ENCODE assay signal across 12 cellular contexts in the genomic region with DNA sequence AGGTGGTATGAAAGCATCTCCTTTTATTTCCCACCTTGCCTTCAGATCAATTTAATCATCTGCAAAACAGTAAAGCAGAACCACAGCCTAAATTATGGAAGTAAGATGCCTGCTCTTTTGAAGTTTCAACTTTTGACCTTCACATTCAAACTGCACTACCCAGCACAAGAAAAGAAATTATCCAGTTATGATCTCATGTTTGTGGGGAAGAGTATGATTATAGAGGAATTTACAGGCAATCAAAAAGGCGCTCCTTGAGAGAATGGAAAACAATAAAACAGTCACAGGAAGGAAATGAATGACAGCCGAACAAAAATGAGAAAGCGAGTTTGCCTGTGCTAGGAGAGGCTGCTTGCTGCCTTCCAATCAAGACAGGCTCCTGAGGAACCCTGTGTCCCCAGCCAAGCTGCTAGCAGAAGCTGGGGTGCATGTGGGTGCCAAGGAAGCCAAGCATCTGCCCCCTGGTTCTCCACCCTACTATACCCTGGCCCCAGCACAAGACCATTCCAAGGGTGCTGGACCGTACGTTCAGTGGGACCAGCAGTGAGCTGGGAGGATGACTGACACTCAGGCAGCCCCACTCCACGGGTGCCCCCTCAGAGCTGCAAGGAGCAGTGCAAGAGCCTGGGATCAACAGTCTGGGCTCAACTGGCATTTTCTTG. TPM values are rescaled to one million over a fixed set of nuclear protein-coding genes. Genes with fewer than 3 reads are reported as not detected.
DNase-seq lines count a peak whose midpoint lies in the region; ATAC-seq and TF ChIP-seq lines count a peak whose summit lies in the region.
"Had no signal": no experiment of that assay in that cellular context is flagged by ENCODE, and none has a peak within 500 bp of the region (broad histone marks: within the 10 kb centered on the region; RNA-seq: fewer than 3 reads in every experiment).

No MANE protein-coding gene starts in this region.

- POLR2A ChIA-PET in naive thymus-derived CD8-positive, alpha-beta T cell (lab: Charles Lee) = no interaction called here

- peak overlapping the region in 1 of 10 donors; percentile 43 for H3K27ac Mint-ChIP-seq in naive thymus-derived CD8-positive, alpha-beta T cell

- H3K36me3 Mint-ChIP-seq in naive thymus-derived CD8-positive, alpha-beta T cell = peaks cover 9 to 45% (median 29%) of the 10 kb centered on the region in 3 donors

- H3K4me3 ChIP-seq in fibroblast of villous mesenchyme (ENCODE audit: low read depth, low read length) = no peak overlapping the region
- H3K4me3 ChIP-seq: cardiac muscle cell, lung, upper lobe of left lung had no signal

- H3K9me3 Mint-ChIP-seq in naive thymus-derived CD8-positive, alpha-beta T cell = peaks cover 0 to 7% (median 0%) of the 10 kb centered on the region in 9 donors

- TF ChIP-seq CTCF in fibroblast of villous mesenchyme (IDR thresholded peaks at IDR 0.05; ENCODE audit: insufficient read depth, low read depth, low read length) = no peak

- H3K4me3 Mint-ChIP-seq in naive thymus-derived CD8-positive, alpha-beta T cell = no peak overlapping the region

- peak; percentile 25 for DNase-seq in activated CD8-positive, alpha-beta memory T cell treated with anti-CD3 and anti-CD28 coated beads, Interleukin-2, amount 50 U/mL, for 48 hours
- no peak for DNase-seq in activated CD8-positive, alpha-beta memory T cell treated with anti-CD3 and anti-CD28 coated beads for 24 hours
- DNase-seq in UCSD-AML1 (lab: John Stamatoyannopoulos, UW; ENCODE audit: unreplicated experiment) (peak; percentile 29), fibroblast of villous mesenchyme (ENCODE audit: low read depth) (peak; percentile 31), stromal cell of bone marrow (ENCODE audit: low read depth) (peak; percentile 28), NCI-H1930 (lab: John Stamatoyannopoulos, UW) (no peak)
- no peak for DNase-seq in naive thymus-derived CD8-positive, alpha-beta T cell
- DNase-seq: GDM1 had no signal

- no peaks in the 10 kb centered on the region for H3K27me3 Mint-ChIP-seq in naive thymus-derived CD8-positive, alpha-beta T cell

- H3K4me1 Mint-ChIP-seq in naive thymus-derived CD8-positive, alpha-beta T cell = peaks cover 0 to 4% (median under 1%) of the 10 kb centered on the region in 4 donors

- ATAC-seq in naive thymus-derived CD8-positive, alpha-beta T cell = no peak
- no peak for ATAC-seq in HG02840 (IDR thresholded peaks at IDR 0.05; ENCODE audit: low FRiP score, unreplicated experiment)

RNA-seq across cellular contexts. Expression of a gene that starts 47.8 kb away (rescaled TPM):
- total RNA-seq in fibroblast of villous mesenchyme = 66.1 and 86.0 TPM in 2 replicates
- total RNA-seq in naive thymus-derived CD8-positive, alpha-beta T cell = 10 to 100 TPM; 31.6 to 33.5 TPM
- polyA plus RNA-seq in naive thymus-derived CD8-positive, alpha-beta T cell = 100 to 1,000 TPM; 117 to 139 (median 118) TPM

Comparison
In these comparisons a context has a peak if more than half of its experiments do, and no peak if none do; other contexts are left out.
1. DNase-seq: peak in activated CD8-positive, alpha-beta memory T cell treated with anti-CD3 and anti-CD28 coated beads, Interleukin-2, amount 50 U/mL, for 48 hours (single experiment), UCSD-AML1 (single experiment), fibroblast of villous mesenchyme (single experiment) and stromal cell of bone marrow (single experiment); none in activated CD8-positive, alpha-beta memory T cell treated with anti-CD3 and anti-CD28 coated beads for 24 hours (single experiment), NCI-H1930 (0 of 2) and naive thymus-derived CD8-positive, alpha-beta T cell (0 of 10).